ENCODE assay signal across 21 cellular contexts in the genomic region with DNA sequence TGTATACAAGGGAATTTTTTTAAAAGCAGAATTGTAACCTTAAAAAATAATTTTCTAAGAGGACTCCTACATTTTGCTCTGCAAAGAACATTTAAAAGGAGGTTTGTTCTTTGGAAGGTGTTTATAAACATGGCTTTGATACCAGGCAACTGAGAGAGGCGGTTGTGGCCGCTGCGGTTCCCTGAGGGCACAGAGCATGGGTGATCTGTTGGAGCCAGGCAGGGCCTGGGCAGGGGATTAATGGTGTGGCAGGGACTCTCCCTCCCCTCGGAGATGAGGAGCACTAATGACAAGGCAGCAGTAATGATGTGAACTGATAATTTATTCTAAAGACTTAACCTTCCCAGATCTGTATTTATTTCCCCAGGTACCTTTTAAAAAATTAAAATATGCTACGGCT.
DNase-seq lines count a peak whose midpoint lies in the region; ATAC-seq and TF ChIP-seq lines count a peak whose summit lies in the region.
"Had no signal": no experiment of that assay in that cellular context is flagged by ENCODE, and none has a peak within 500 bp of the region (broad histone marks: within the 10 kb centered on the region; RNA-seq: fewer than 3 reads in every experiment).

No MANE protein-coding gene starts in this region.

- H3K4me3 ChIP-seq in hepatocyte, result no peak overlapping the region
- H3K4me3 ChIP-seq in retinal pigment epithelial cell (ENCODE audit: low read length), result no peak overlapping the region
- H3K4me3 ChIP-seq: SK-N-MC had no signal

- H4K20me1 ChIP-seq in hepatocyte (ENCODE audit: insufficient read depth, poor library complexity, severe bottlenecking), result no peaks in the 10 kb centered on the region

- TF ChIP-seq CTCF in hepatocyte (IDR thresholded peaks at IDR 0.05; ENCODE audit: poor library complexity) (no peak), retinal pigment epithelial cell (conservative IDR thresholded peaks at IDR 0.05; ENCODE audit: low read depth, low read length) (no peak)

- no peak overlapping the region for H2AFZ ChIP-seq in hepatocyte

- no peak overlapping the region for H3K4me2 ChIP-seq in hepatocyte

- intact Hi-C loops in Right ventricle myocardium inferior (cut with DNase I) (no loop called here), left cardiac atrium (cut with DNase I) (no loop called here)

- H3K9me2 ChIP-seq in hepatocyte (replicated peaks; ENCODE audit: insufficient read depth), result no peaks in the 10 kb centered on the region

- H3K36me3 ChIP-seq in hepatocyte (replicated peaks; ENCODE audit: insufficient read depth, low read depth), result no peaks in the 10 kb centered on the region

- H3K27me3 ChIP-seq in hepatocyte, result no peaks in the 10 kb centered on the region

- peaks cover 23% of the 10 kb centered on the region for H3K4me1 ChIP-seq in hepatocyte (ENCODE audit: insufficient read depth)

- WGBS in hepatocyte (ENCODE audit: low lambda C conversion rate, missing lambda C conversion rate), result 67% methylated on average over 5 of the region's 5 CpGs

- ATAC-seq in Right ventricle myocardium inferior, result peak; percentile 53
- no peak for ATAC-seq in left cardiac atrium
- ATAC-seq in HG03159 (IDR thresholded peaks at IDR 0.05; ENCODE audit: unreplicated experiment), result no peak

- no peaks in the 10 kb centered on the region for H3K79me2 ChIP-seq in hepatocyte

- H3K9me3 ChIP-seq in hepatocyte (ENCODE audit: low read depth), result no peaks in the 10 kb centered on the region

- DNase-seq in Right ventricle myocardium inferior (ENCODE audit: missing footprints) (no peak), left cardiac atrium (no peak), M059J (ENCODE audit: low read depth) (peak; percentile 52), hepatocyte (ENCODE audit: low spot score) (no peak), retinal pigment epithelial cell (ENCODE audit: low read depth) (peak; percentile 25), hypothalamus (lab: John Stamatoyannopoulos, UW) (no peak)
- no peak for DNase-seq in activated T-cell treated with anti-CD3 and anti-CD28 coated beads, Interleukin-2, amount 50 U/mL, for 1 hour
- DNase-seq: AML-193; Calu3; CD8-positive, alpha-beta memory T cell; DMS153; KG1; MV-4-11; NCI-H1105 treated with DMSO at 0.1 percent for 48 hours; NCI-H2081 treated with DMSO at 0.1 percent for 48 hours; NCI-H446 treated with DMSO at 0.1 percent for 48 hours; NCI-H526 treated with DMSO at 0.1 percent for 48 hours; SHP77 treated with DMSO at 0.1 percent for 48 hours had no signal

- peak overlapping the region; percentile 49 for H3K27ac ChIP-seq in hepatocyte
- H3K27ac ChIP-seq: C4-2B, SK-N-MC had no signal

Comparison
In these comparisons a context has a peak if more than half of its experiments do, and no peak if none do; other contexts are left out.
1. DNase-seq: peak in M059J (single experiment) and retinal pigment epithelial cell (single experiment); none in Right ventricle myocardium inferior (single experiment), left cardiac atrium (single experiment), hepatocyte (single experiment), hypothalamus (0 of 51) and activated T-cell treated with anti-CD3 and anti-CD28 coated beads, Interleukin-2, amount 50 U/mL, for 1 hour (single experiment).